ENCODE assay signal across 18 cellular contexts in the genomic region with DNA sequence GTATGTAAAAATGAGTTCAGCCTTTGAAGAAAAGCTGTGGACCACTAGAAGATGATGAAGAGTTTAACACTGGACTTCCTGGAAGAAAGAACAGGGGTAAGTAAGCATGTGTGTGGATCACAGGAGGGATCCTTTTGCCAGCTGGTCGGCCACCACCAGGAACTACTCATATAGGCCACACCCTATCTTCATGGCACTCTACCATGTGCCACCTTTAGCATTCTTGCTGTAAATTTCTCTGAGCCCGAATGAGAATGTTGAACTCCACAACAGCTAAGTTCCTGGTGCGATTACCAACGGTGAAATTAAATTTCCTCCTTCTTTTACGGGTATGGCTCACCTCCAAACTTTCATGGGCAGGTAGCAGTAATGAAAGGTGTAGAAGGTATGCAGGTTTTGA.
A peak's percentile ranks its signal among the peaks of the same experiment; 100 is the strongest.
DNase-seq lines count a peak whose midpoint lies in the region; TF ChIP-seq lines count a peak whose summit lies in the region.
"Had no signal": no experiment of that assay in that cellular context is flagged by ENCODE, and none has a peak within 500 bp of the region (broad histone marks: within the 10 kb centered on the region; RNA-seq: fewer than 3 reads in every experiment).

No MANE protein-coding gene starts in this region.

- H3K27ac ChIP-seq in KMS-11, result peak overlapping the region; percentile 94
- peak overlapping the region; percentile 44 for H3K27ac ChIP-seq in angular gyrus (ENCODE audit: low read depth, low read length)
- no peak overlapping the region for H3K27ac ChIP-seq in esophagus muscularis mucosa (replicated peaks in 1 of 4)
- peak overlapping the region; percentile 49 to 67 (median 58) for H3K27ac ChIP-seq in transverse colon
- no peak overlapping the region for H3K27ac ChIP-seq in coronary artery
- H3K27ac ChIP-seq: BLaER1 treated with 17β-estradiol and CSF1 and Interleukin-3, amounts not matched to agents 10 nM and 100 nM had no signal

- H3K4me1 ChIP-seq in KMS-11 (ENCODE audit: low read depth, poor library complexity, severe bottlenecking), result peaks cover 78% of the 10 kb centered on the region
- H3K4me1 ChIP-seq in esophagus muscularis mucosa, result no peaks in the 10 kb centered on the region
- H3K4me1 ChIP-seq in transverse colon, result peaks cover 4 to 22% (median 7%) of the 10 kb centered on the region in 4 donors

- H3K4me3 Mint-ChIP-seq in nephron progenitor cell, result no peak overlapping the region
- H3K4me3 Mint-ChIP-seq: B cell; CD8-positive, alpha-beta T cell; HFFc6 had no signal

- H3K27me3 ChIP-seq in KMS-11 (ENCODE audit: insufficient read depth, low read depth) (no peaks in the 10 kb centered on the region), esophagus muscularis mucosa (no peaks in the 10 kb centered on the region), transverse colon (no peaks in the 10 kb centered on the region)
- H3K27me3 ChIP-seq: BLaER1 treated with 17β-estradiol and CSF1 and Interleukin-3, amounts not matched to agents 10 nM and 100 nM had no signal

- no peaks in the 10 kb centered on the region for H3K27me3 Mint-ChIP-seq in nephron progenitor cell (ENCODE audit: low read depth, poor library complexity)

- WGBS in esophagus muscularis mucosa, result 96% methylated on average over 5 of the region's 5 CpGs
- WGBS in transverse colon (ENCODE audit: low coverage in 1 of 2), 2 donors, result 55 to 64% methylated on average over 3 to 5 of the region's 5 CpGs

- H3K4me3 ChIP-seq in KMS-11 (IDR thresholded peaks at IDR 0.05; ENCODE audit: insufficient read depth, low read depth, low read length) (no peak overlapping the region), esophagus muscularis mucosa (no peak overlapping the region), transverse colon (no peak overlapping the region), coronary artery (no peak overlapping the region)
- H3K4me3 ChIP-seq: BLaER1 treated with 17β-estradiol and CSF1 and Interleukin-3, amounts not matched to agents 10 nM and 100 nM had no signal

- H3K36me3 Mint-ChIP-seq in nephron progenitor cell (ENCODE audit: low read depth), result no peaks in the 10 kb centered on the region
- H3K36me3 Mint-ChIP-seq: CD8-positive, alpha-beta T cell had no signal

- H3K9ac ChIP-seq in KMS-11, result peak overlapping the region; percentile 4; the same call in 1 of the 2 replicates
- H3K9ac ChIP-seq: BLaER1 treated with 17β-estradiol and CSF1 and Interleukin-3, amounts not matched to agents 10 nM and 100 nM had no signal

- no peaks in the 10 kb centered on the region for H4K20me1 ChIP-seq in KMS-11 (ENCODE audit: insufficient read depth)
- H4K20me1 ChIP-seq: BLaER1 treated with 17β-estradiol and CSF1 and Interleukin-3, amounts not matched to agents 10 nM and 100 nM had no signal

- H3K4me2 ChIP-seq in KMS-11, result peak overlapping the region; percentile 68

- no peak overlapping the region for H3K27ac Mint-ChIP-seq in nephron progenitor cell
- H3K27ac Mint-ChIP-seq: B cell; CD8-positive, alpha-beta T cell; HFFc6 had no signal

- intact Hi-C loops in esophagus muscularis mucosa (cut with DNase I), result no loop called here
- intact Hi-C loops in transverse colon (cut with DNase I; ENCODE audit: low total_unique reads), result no loop called here

- no peaks in the 10 kb centered on the region for H3K9me3 Mint-ChIP-seq in nephron progenitor cell
- H3K9me3 Mint-ChIP-seq: CD8-positive, alpha-beta T cell had no signal

- TF ChIP-seq POLR2A in esophagus muscularis mucosa (IDR thresholded peaks at IDR 0.05; ENCODE audit: low read depth) (no peak), transverse colon (IDR thresholded peaks at IDR 0.05) (no peak)

- DNase-seq in esophagus muscularis mucosa (ENCODE audit: extremely low spot score) (peak; percentile 42), transverse colon (peak; percentile 47), germinal center (ENCODE audit: low spot score) (no peak), nephron progenitor cell (no peak), coronary artery (ENCODE audit: low spot score) (no peak)
- DNase-seq: 8988T; CD8-positive, alpha-beta T cell; COR-L47; DMS 273 treated with DMSO at 0.1 percent for 48 hours; GDM1; GOT3; H7; HFFc6; IMR-90 had no signal

- TF ChIP-seq CTCF in KMS-11 (conservative IDR thresholded peaks at IDR 0.05; ENCODE audit: low read depth, low read length), result no peak
- no peak for TF ChIP-seq CTCF in esophagus muscularis mucosa (IDR thresholded peaks at IDR 0.05)
- TF ChIP-seq CTCF in transverse colon (IDR thresholded peaks at IDR 0.05), result no peak
- TF ChIP-seq CTCF in nephron progenitor cell (IDR thresholded peaks at IDR 0.05), result no peak
- no peak for TF ChIP-seq CTCF in coronary artery (IDR thresholded peaks at IDR 0.05)

- H2AFZ ChIP-seq in KMS-11 (ENCODE audit: low read depth), result no peak overlapping the region

- H3K9me3 ChIP-seq in esophagus muscularis mucosa (no peaks in the 10 kb centered on the region), transverse colon (no peaks in the 10 kb centered on the region)
- H3K9me3 ChIP-seq: BLaER1 treated with 17β-estradiol and CSF1 and Interleukin-3, amounts not matched to agents 10 nM and 100 nM had no signal

- in situ Hi-C loops in transverse colon (cut with MboI; ENCODE audit: low pct_ligation_motif_present in 1 of 4, low pct_unique_long_range_greater_than_20kb in 1 of 4, low sequenced_read_pairs in 3 of 4), result no loop called here

- no peaks in the 10 kb centered on the region for H3K4me1 Mint-ChIP-seq in nephron progenitor cell
- H3K4me1 Mint-ChIP-seq: B cell had no signal

- H3K36me3 ChIP-seq in KMS-11 (ENCODE audit: insufficient read depth) (no peaks in the 10 kb centered on the region), esophagus muscularis mucosa (no peaks in the 10 kb centered on the region), transverse colon (no peaks in the 10 kb centered on the region)
- H3K36me3 ChIP-seq: BLaER1 treated with 17β-estradiol and CSF1 and Interleukin-3, amounts not matched to agents 10 nM and 100 nM had no signal

- TF ChIP-seq EP300 in esophagus muscularis mucosa (IDR thresholded peaks at IDR 0.05), result no peak
- no peak for TF ChIP-seq EP300 in transverse colon (IDR thresholded peaks at IDR 0.05; ENCODE audit: low read depth)

- no peaks in the 10 kb centered on the region for H3K79me2 ChIP-seq in KMS-11 (ENCODE audit: insufficient read depth, low read depth)

Comparison
In these comparisons a context has a peak if more than half of its experiments do, and no peak if none do; other contexts are left out.
1. H3K27ac ChIP-seq: peak in KMS-11 (single experiment), angular gyrus (single experiment) and transverse colon (4 of 4); none in esophagus muscularis mucosa (0 of 4) and coronary artery (0 of 2).
2. DNase-seq: peak in esophagus muscularis mucosa (single experiment) and transverse colon (single experiment); none in germinal center (single experiment), nephron progenitor cell (single experiment) and coronary artery (single experiment).